20 cellular contexts compared by ENCODE assay signal in the genomic region with DNA sequence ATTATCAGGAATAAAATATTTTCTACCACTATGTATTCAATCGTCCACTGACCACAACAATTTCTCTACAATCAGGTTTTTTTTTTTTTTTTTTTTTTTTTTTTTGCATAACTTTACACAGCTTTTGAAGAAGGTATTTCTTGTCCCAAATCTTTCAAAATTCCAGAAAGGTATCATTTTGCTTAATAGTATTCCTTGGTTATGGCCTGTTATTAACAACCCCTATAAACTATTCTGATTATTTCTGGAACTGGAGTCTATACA.
"Had no signal": no experiment of that assay in that cellular context is flagged by ENCODE, and none has a peak within 500 bp of the region (broad histone marks: within the 10 kb centered on the region; RNA-seq: fewer than 3 reads in every experiment).

No MANE protein-coding gene starts in this region.

- H3K4me3 ChIP-seq: heart left ventricle, sigmoid colon, skin epidermis, testis, upper lobe of right lung, vagina had no signal

- H3K27me3 Mint-ChIP-seq: stimulated activated naive B cell treated with anti-CD40 and anti-IgM and Interleukin-4, amounts not matched to agents 10 μg/mL and 1 μg/mL and 100 μg/mL, for 72 hours; stimulated activated naive CD8-positive, alpha-beta T cell treated with anti-CD3 and anti-CD28 coated beads, Interleukin-15, amount 100 ng/mL, for 72 hours had no signal

- H3K27ac Mint-ChIP-seq: natural killer cell; stimulated activated naive B cell treated with anti-CD40 and anti-IgM and Interleukin-4, amounts not matched to agents 10 μg/mL and 1 μg/mL and 100 μg/mL, for 72 hours; stimulated activated naive CD8-positive, alpha-beta T cell treated with anti-CD3 and anti-CD28 coated beads, Interleukin-15, amount 100 ng/mL, for 72 hours had no signal

- H3K36me3 ChIP-seq: heart left ventricle, sigmoid colon, tibial nerve, upper lobe of right lung, vagina had no signal

- ATAC-seq: esophagus mucosa; heart left ventricle; natural killer cell; stimulated activated naive CD8-positive, alpha-beta T cell treated with anti-CD3 and anti-CD28 coated beads, Interleukin-15, amount 100 ng/mL, for 72 hours had no signal

- DNase-seq: effector memory CD4-positive, alpha-beta T cell; heart left ventricle; hypothalamus; kidney glomerular epithelial cell; natural killer cell; posterior cingulate gyrus; sigmoid colon; stimulated activated CD4-positive, alpha-beta T cell treated with anti-CD3 and anti-CD28 coated beads, Interleukin-4, amount 100 ng/mL, for 4 hours; stimulated activated naive B cell treated with anti-CD40 and anti-IgM and Interleukin-4, amounts not matched to agents 10 μg/mL and 1 μg/mL and 100 μg/mL, for 72 hours; testis; upper lobe of right lung had no signal

- H3K36me3 Mint-ChIP-seq: natural killer cell; stimulated activated naive B cell treated with anti-CD40 and anti-IgM and Interleukin-4, amounts not matched to agents 10 μg/mL and 1 μg/mL and 100 μg/mL, for 72 hours had no signal

- H3K27ac ChIP-seq: heart left ventricle, sigmoid colon, skin epidermis, testis, tibial nerve, upper lobe of right lung, vagina had no signal

- H3K9me3 Mint-ChIP-seq: natural killer cell; stimulated activated naive B cell treated with anti-CD40 and anti-IgM and Interleukin-4, amounts not matched to agents 10 μg/mL and 1 μg/mL and 100 μg/mL, for 72 hours; stimulated activated naive CD8-positive, alpha-beta T cell treated with anti-CD3 and anti-CD28 coated beads, Interleukin-15, amount 100 ng/mL, for 72 hours had no signal

- H3K4me1 Mint-ChIP-seq: natural killer cell; neural crest cell; stimulated activated naive CD8-positive, alpha-beta T cell treated with anti-CD3 and anti-CD28 coated beads, Interleukin-15, amount 100 ng/mL, for 72 hours had no signal

- H3K4me1 ChIP-seq: heart left ventricle, sigmoid colon, testis, upper lobe of right lung, vagina had no signal

- H3K9me3 ChIP-seq: heart left ventricle, sigmoid colon, testis, tibial nerve, upper lobe of right lung, vagina had no signal

- H3K27me3 ChIP-seq: sigmoid colon, testis, tibial nerve, vagina had no signal

- FAIRE-seq: endometrium, frontal cortex, islet of Langerhans had no signal

- H3K4me3 Mint-ChIP-seq: natural killer cell; neural crest cell; stimulated activated naive CD8-positive, alpha-beta T cell treated with anti-CD3 and anti-CD28 coated beads, Interleukin-15, amount 100 ng/mL, for 72 hours had no signal
